Comparison of ENCODE assay signal across 11 cellular contexts in the genomic region with DNA sequence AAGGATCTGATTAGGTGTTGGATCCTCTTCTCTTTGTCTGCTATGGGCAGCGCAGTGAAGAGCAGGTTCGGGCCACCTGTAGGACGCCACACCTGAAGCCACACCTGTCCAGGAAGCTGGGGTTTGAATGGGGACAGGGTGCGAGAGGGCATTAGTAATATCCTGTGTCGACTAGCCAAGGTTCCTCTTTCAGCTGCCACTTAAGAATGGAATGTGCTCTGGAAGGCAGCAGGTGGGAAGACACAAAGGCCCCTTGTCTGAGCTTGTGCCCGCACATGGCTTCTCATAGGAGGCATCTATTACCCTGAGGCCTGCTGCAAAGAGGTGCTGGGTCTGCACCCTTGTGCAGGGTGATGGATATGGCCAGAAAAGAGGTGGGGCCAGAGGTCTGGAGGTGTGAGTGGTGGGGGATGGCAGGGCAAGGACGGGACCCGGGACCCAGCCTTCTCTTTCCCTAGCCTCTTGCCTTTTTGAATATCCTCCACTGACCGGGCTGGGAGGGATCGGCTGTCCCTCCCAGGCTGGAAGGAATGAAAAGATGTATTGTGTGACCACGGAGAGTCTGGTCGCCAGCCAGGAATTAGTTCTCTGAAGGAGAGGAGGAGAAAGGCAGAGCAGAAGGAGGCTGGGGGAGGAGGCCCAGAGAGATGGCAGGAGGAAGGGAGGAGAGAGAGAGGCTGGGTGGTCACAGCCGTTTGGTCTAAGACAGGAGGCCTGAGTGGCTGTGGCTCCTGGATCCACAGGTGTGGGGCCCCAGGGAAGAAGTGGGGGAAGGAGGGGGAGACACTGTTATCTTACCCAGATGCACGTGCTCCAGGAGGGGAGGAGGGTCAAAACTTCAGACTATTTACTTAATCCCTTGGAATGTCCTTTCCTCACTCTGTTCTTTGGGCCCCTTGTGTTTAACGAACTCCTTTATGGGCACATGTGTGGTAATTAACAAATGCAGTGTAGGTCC.
A peak's percentile ranks its signal among the peaks of the same experiment; 100 is the strongest.
DNase-seq lines count a peak whose midpoint lies in the region; ATAC-seq and TF ChIP-seq lines count a peak whose summit lies in the region.
"Had no signal": no experiment of that assay in that cellular context is flagged by ENCODE, and none has a peak within 500 bp of the region (broad histone marks: within the 10 kb centered on the region; RNA-seq: fewer than 3 reads in every experiment).

No MANE protein-coding gene starts in this region.

- no peaks in the 10 kb centered on the region for H3K9me3 Mint-ChIP-seq in neural crest cell
- no peaks in the 10 kb centered on the region for H3K9me3 Mint-ChIP-seq in activated CD4-positive, alpha-beta memory T cell treated with anti-CD3 and anti-CD28 coated beads for 36 hours
- no peaks in the 10 kb centered on the region for H3K9me3 Mint-ChIP-seq in activated naive CD8-positive, alpha-beta T cell treated with anti-CD3 and anti-CD28 coated beads, Interleukin-2, amount 50 U/mL, for 24 hours
- H3K9me3 Mint-ChIP-seq: T-helper 2 cell treated with Interferon-gamma antibody and Interleukin-4, amounts not matched to agents 5 μg/mL and 100 μg/mL, for 36 hours had no signal

- H3K27ac ChIP-seq in mammary epithelial cell (ENCODE audit: insufficient read depth, low read depth, low read length) = peak overlapping the region; percentile 70
- H3K27ac ChIP-seq: colonic mucosa had no signal

- no peaks in the 10 kb centered on the region for H3K36me3 ChIP-seq in mammary epithelial cell (ENCODE audit: insufficient read depth, low read length)
- H3K36me3 ChIP-seq: colonic mucosa had no signal

- no peaks in the 10 kb centered on the region for H3K9me3 ChIP-seq in mammary epithelial cell (replicated peaks; ENCODE audit: insufficient read depth, low read length)
- H3K9me3 ChIP-seq: colonic mucosa had no signal

- no peaks in the 10 kb centered on the region for H3K79me2 ChIP-seq in mammary epithelial cell (ENCODE audit: insufficient read depth, low read length)

- no TSS peak for BruUV-seq in mammary epithelial cell (replicated peaks; lab: Mats Ljungman, UMichigan)

- intact Hi-C loops in mammary epithelial cell (cut with micrococcal nuclease) = no loop called here
- intact Hi-C loops in activated CD4-positive, alpha-beta memory T cell treated with anti-CD3 and anti-CD28 coated beads for 36 hours (cut with micrococcal nuclease) = no loop called here

- no peak overlapping the region for H3K4me3 ChIP-seq in mammary epithelial cell (replicated peaks in 1 of 3; ENCODE audit: insufficient read depth in 1 of 3, low read depth in 2 of 3, low read length in 3 of 3)
- H3K4me3 ChIP-seq: colonic mucosa had no signal

- peak overlapping the region; percentile 63 for H2AFZ ChIP-seq in mammary epithelial cell (ENCODE audit: low read depth, low read length)

- no peaks in the 10 kb centered on the region for H3K27me3 ChIP-seq in mammary epithelial cell (ENCODE audit: insufficient read depth, low read length)
- H3K27me3 ChIP-seq: colonic mucosa had no signal

- dilution Hi-C loops in mammary epithelial cell (cut with HindIII; ENCODE audit: low sequenced_read_pairs) = no loop called here

- ATAC-seq in activated naive CD8-positive, alpha-beta T cell treated with anti-CD3 and anti-CD28 coated beads, Interleukin-2, amount 50 U/mL, for 24 hours = no peak
- ATAC-seq in HG03432 (IDR thresholded peaks at IDR 0.05; ENCODE audit: unreplicated experiment) (no peak), GM21576 (IDR thresholded peaks at IDR 0.05; ENCODE audit: unreplicated experiment) (no peak)

- peaks cover 77% of the 10 kb centered on the region for H3K4me1 Mint-ChIP-seq in neural crest cell
- no peaks in the 10 kb centered on the region for H3K4me1 Mint-ChIP-seq in activated CD4-positive, alpha-beta memory T cell treated with anti-CD3 and anti-CD28 coated beads for 36 hours (ENCODE audit: low read depth)
- H3K4me1 Mint-ChIP-seq in activated naive CD8-positive, alpha-beta T cell treated with anti-CD3 and anti-CD28 coated beads, Interleukin-2, amount 50 U/mL, for 24 hours = no peaks in the 10 kb centered on the region

- in situ Hi-C loops in mammary epithelial cell (cut with MboI; ENCODE audit: low sequenced_read_pairs in 2 of 2) = no loop called here

- no peaks in the 10 kb centered on the region for H4K20me1 ChIP-seq in mammary epithelial cell (ENCODE audit: insufficient read depth, low read length)

- H3K9ac ChIP-seq in mammary epithelial cell (ENCODE audit: insufficient read depth, low read length) = peak overlapping the region; percentile 18

- H3K36me3 Mint-ChIP-seq in neural crest cell (ENCODE audit: low read depth) = peaks cover 49% of the 10 kb centered on the region
- no peaks in the 10 kb centered on the region for H3K36me3 Mint-ChIP-seq in activated CD4-positive, alpha-beta memory T cell treated with anti-CD3 and anti-CD28 coated beads for 36 hours
- no peaks in the 10 kb centered on the region for H3K36me3 Mint-ChIP-seq in activated naive CD8-positive, alpha-beta T cell treated with anti-CD3 and anti-CD28 coated beads, Interleukin-2, amount 50 U/mL, for 24 hours (ENCODE audit: low read depth)

- peak overlapping the region; percentile 87 for H3K27ac Mint-ChIP-seq in neural crest cell (ENCODE audit: unreplicated experiment)
- no peak overlapping the region for H3K27ac Mint-ChIP-seq in activated CD4-positive, alpha-beta memory T cell treated with anti-CD3 and anti-CD28 coated beads for 36 hours
- H3K27ac Mint-ChIP-seq in activated naive CD8-positive, alpha-beta T cell treated with anti-CD3 and anti-CD28 coated beads, Interleukin-2, amount 50 U/mL, for 24 hours = no peak overlapping the region
- H3K27ac Mint-ChIP-seq: T-helper 2 cell treated with Interferon-gamma antibody and Interleukin-4, amounts not matched to agents 5 μg/mL and 100 μg/mL, for 36 hours had no signal

- H3K4me1 ChIP-seq in mammary epithelial cell (ENCODE audit: insufficient read depth, low read length) = peaks cover 46% of the 10 kb centered on the region
- H3K4me1 ChIP-seq: colonic mucosa had no signal

- peaks cover 5% of the 10 kb centered on the region for H3K27me3 Mint-ChIP-seq in neural crest cell (ENCODE audit: low read depth)
- peaks cover 17% of the 10 kb centered on the region for H3K27me3 Mint-ChIP-seq in activated CD4-positive, alpha-beta memory T cell treated with anti-CD3 and anti-CD28 coated beads for 36 hours
- H3K27me3 Mint-ChIP-seq in activated naive CD8-positive, alpha-beta T cell treated with anti-CD3 and anti-CD28 coated beads, Interleukin-2, amount 50 U/mL, for 24 hours = peaks cover 5% of the 10 kb centered on the region

- POLR2A ChIA-PET in activated CD4-positive, alpha-beta memory T cell treated with anti-CD3 and anti-CD28 coated beads for 36 hours (lab: Charles Lee) = no interaction called here

- CTCF ChIA-PET in mammary epithelial cell (lab: Charles Lee; ENCODE audit: low non-redundant PET) = no interaction called here
- CTCF ChIA-PET in activated CD4-positive, alpha-beta memory T cell treated with anti-CD3 and anti-CD28 coated beads for 36 hours (lab: Charles Lee) = no interaction called here

- peak overlapping the region; percentile 25 for H3K4me2 ChIP-seq in mammary epithelial cell (ENCODE audit: insufficient read depth, low read depth, low read length)

- DNase-seq in DMS153 treated with DMSO at 0.1 percent for 48 hours (lab: John Stamatoyannopoulos, UW; ENCODE audit: unreplicated experiment) (peak; percentile 38), NCI-H510A (lab: John Stamatoyannopoulos, UW) (peak; percentile 55), mammary epithelial cell (peak; percentile 93), neural crest cell (ENCODE audit: low read depth, low spot score) (no peak)
- no peak for DNase-seq in activated CD4-positive, alpha-beta memory T cell treated with anti-CD3 and anti-CD28 coated beads for 36 hours
- no peak for DNase-seq in activated naive CD8-positive, alpha-beta T cell treated with anti-CD3 and anti-CD28 coated beads, Interleukin-2, amount 50 U/mL, for 24 hours
- DNase-seq: activated naive CD4-positive, alpha-beta T cell treated with Interleukin-2 at 50 U/mL for 16 hours; colonic mucosa had no signal

- WGBS in mammary epithelial cell (ENCODE audit: low coverage, missing lambda C conversion rate) = 3% methylated on average over 15 of the region's 15 CpGs

- peak overlapping the region; percentile 50 for H3K4me3 Mint-ChIP-seq in neural crest cell
- H3K4me3 Mint-ChIP-seq in activated CD4-positive, alpha-beta memory T cell treated with anti-CD3 and anti-CD28 coated beads for 36 hours = no peak overlapping the region
- H3K4me3 Mint-ChIP-seq in activated naive CD8-positive, alpha-beta T cell treated with anti-CD3 and anti-CD28 coated beads, Interleukin-2, amount 50 U/mL, for 24 hours = no peak overlapping the region
- H3K4me3 Mint-ChIP-seq: T-helper 2 cell treated with Interferon-gamma antibody and Interleukin-4, amounts not matched to agents 5 μg/mL and 100 μg/mL, for 36 hours had no signal

- TF ChIP-seq CTCF in mammary epithelial cell (conservative IDR thresholded peaks at IDR 0.05 in 1 of 2, IDR thresholded peaks at IDR 0.05 in 1 of 2; ENCODE audit: extremely low read depth in 1 of 2, insufficient read depth in 1 of 2, low read depth in 1 of 2, low read length in 2 of 2) (no peak), neural crest cell (conservative IDR thresholded peaks at IDR 0.05) (no peak)

Comparison
In these comparisons a context has a peak if more than half of its experiments do, and no peak if none do; other contexts are left out.
1. DNase-seq: peak in DMS153 treated with DMSO at 0.1 percent for 48 hours (single experiment), NCI-H510A (single experiment) and mammary epithelial cell (single experiment); none in neural crest cell (single experiment), activated CD4-positive, alpha-beta memory T cell treated with anti-CD3 and anti-CD28 coated beads for 36 hours (single experiment) and activated naive CD8-positive, alpha-beta T cell treated with anti-CD3 and anti-CD28 coated beads, Interleukin-2, amount 50 U/mL, for 24 hours (single experiment).